20 cellular contexts compared by ENCODE assay signal in genomic region chr20:48040491-48040890, GRCh38.
"Had no signal": no experiment of that assay in that cellular context is flagged by ENCODE, and none has a peak within 500 bp of the region (broad histone marks: within the 10 kb centered on the region; RNA-seq: fewer than 3 reads in every experiment).

No MANE protein-coding gene starts in this region.

- H3K27me3 ChIP-seq: ascending aorta, breast epithelium, gastroesophageal sphincter, pancreas, stomach, testis, upper lobe of left lung had no signal

- H3K4me3 Mint-ChIP-seq: activated CD8-positive, alpha-beta memory T cell treated with anti-CD3 and anti-CD28 coated beads, Interleukin-2, amount 10 ng/mL, durations not matched to agents 7 days and 5 days; activated naive CD4-positive, alpha-beta T cell treated with anti-CD3 and anti-CD28 coated beads for 36 hours; mesothelial cell of epicardium had no signal

- H3K4me1 ChIP-seq: ascending aorta, breast epithelium, gastroesophageal sphincter, pancreas, stomach, upper lobe of left lung had no signal

- DNase-seq: activated CD4-positive, alpha-beta T cell treated with anti-CD3 and anti-CD28 coated beads, Interleukin-2, amount 50 U/mL, for 48 hours; activated CD8-positive, alpha-beta memory T cell treated with anti-CD3 and anti-CD28 coated beads, Interleukin-2, amount 10 ng/mL, durations not matched to agents 7 days and 5 days; activated naive CD4-positive, alpha-beta T cell treated with anti-CD3 and anti-CD28 coated beads for 36 hours; activated T-cell treated with anti-CD3 and anti-CD28 coated beads, Interleukin-2, amount 50 U/mL, for 1 hour; dermis blood vessel endothelial cell; heart right ventricle; left cardiac atrium; pancreas; stimulated activated CD4-positive, alpha-beta T cell treated with anti-CD3 and anti-CD28 coated beads, Interleukin-12 subunit alpha, Interleukin-12 subunit beta, amount 100 ng/mL, for 4 hours; stimulated activated CD4-positive, alpha-beta T cell treated with anti-CD3 and anti-CD28 coated beads, Interleukin-2, amount 100 ng/mL, for 24 hours; stomach; testis; upper lobe of left lung; WERI-Rb-1 had no signal

- ATAC-seq: activated CD8-positive, alpha-beta memory T cell treated with anti-CD3 and anti-CD28 coated beads, Interleukin-2, amount 10 ng/mL, durations not matched to agents 7 days and 5 days; gastroesophageal sphincter; heart right ventricle; left cardiac atrium; pancreas had no signal

- H3K9me3 ChIP-seq: ascending aorta, breast epithelium, gastroesophageal sphincter, pancreas, stomach, testis, upper lobe of left lung had no signal

- H3K27ac ChIP-seq: ascending aorta, breast epithelium, gastroesophageal sphincter, heart right ventricle, pancreas, stomach, testis, upper lobe of left lung, WERI-Rb-1 had no signal

- H3K4me3 ChIP-seq: ascending aorta, breast epithelium, gastroesophageal sphincter, heart right ventricle, lung, pancreas, stomach, testis, upper lobe of left lung had no signal

- H3K36me3 Mint-ChIP-seq: activated CD8-positive, alpha-beta memory T cell treated with anti-CD3 and anti-CD28 coated beads, Interleukin-2, amount 10 ng/mL, durations not matched to agents 7 days and 5 days; mesothelial cell of epicardium had no signal

- H3K36me3 ChIP-seq: ascending aorta, breast epithelium, gastroesophageal sphincter, heart right ventricle, pancreas, stomach, upper lobe of left lung, WERI-Rb-1 had no signal

- H3K9me3 Mint-ChIP-seq: activated naive CD4-positive, alpha-beta T cell treated with anti-CD3 and anti-CD28 coated beads for 36 hours; activated T-helper 2 cell treated with anti-CD3 and anti-CD28 coated beads, Interferon-gamma antibody, Interleukin-2, Interleukin-4, amounts not matched to agents 10 μg/mL and 5 μg/mL and 100 μg/mL, durations not matched to agents 14 hours and 24 hours and 36 hours had no signal

- H3K4me1 Mint-ChIP-seq: activated CD8-positive, alpha-beta memory T cell treated with anti-CD3 and anti-CD28 coated beads, Interleukin-2, amount 10 ng/mL, durations not matched to agents 7 days and 5 days had no signal

- H3K27me3 Mint-ChIP-seq: activated CD8-positive, alpha-beta memory T cell treated with anti-CD3 and anti-CD28 coated beads, Interleukin-2, amount 10 ng/mL, durations not matched to agents 7 days and 5 days had no signal

- H3K27ac Mint-ChIP-seq: activated CD8-positive, alpha-beta memory T cell treated with anti-CD3 and anti-CD28 coated beads, Interleukin-2, amount 10 ng/mL, durations not matched to agents 7 days and 5 days; activated naive CD4-positive, alpha-beta T cell treated with anti-CD3 and anti-CD28 coated beads for 36 hours; activated T-helper 2 cell treated with anti-CD3 and anti-CD28 coated beads, Interferon-gamma antibody, Interleukin-2, Interleukin-4, amounts not matched to agents 10 μg/mL and 5 μg/mL and 100 μg/mL, durations not matched to agents 14 hours and 24 hours and 36 hours; mesothelial cell of epicardium had no signal
